ENCODE assay signal across 8 cellular contexts in the genomic region with DNA sequence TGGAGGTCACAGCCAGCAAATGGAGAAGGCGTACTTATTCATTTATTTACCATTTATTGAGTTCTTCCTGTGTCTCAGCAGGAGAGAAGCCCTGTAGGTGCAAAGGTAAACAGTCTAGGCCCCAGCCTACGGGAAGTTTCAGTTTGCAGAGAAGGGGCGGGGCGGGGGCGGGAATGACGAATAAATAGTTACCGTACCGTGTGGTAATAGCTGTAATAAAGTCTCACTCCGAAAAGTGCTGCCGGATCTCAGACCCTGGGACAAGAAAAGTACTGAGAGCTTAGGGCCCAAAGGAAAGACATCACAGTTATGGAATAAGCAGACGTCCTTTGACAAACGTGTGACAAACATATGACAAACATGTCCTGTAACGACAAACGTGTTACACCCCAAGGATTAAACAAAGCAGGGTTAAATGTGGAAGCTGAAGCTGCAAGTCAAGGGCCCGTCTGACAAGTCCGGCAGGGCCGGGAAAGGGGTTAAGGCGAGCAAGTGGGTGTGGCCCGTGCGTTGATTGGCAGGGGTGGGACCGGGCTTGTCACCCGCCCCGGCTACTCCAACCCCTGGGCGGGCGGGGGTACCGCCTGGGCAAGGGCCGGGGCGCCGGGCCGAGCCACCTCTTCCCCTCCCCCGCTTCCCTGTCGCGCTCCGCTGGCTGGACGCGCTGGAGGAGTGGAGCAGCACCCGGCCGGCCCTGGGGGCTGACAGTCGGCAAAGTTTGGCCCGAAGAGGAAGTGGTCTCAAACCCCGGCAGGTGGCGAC.
DNase-seq lines count a peak whose midpoint lies in the region; ATAC-seq and TF ChIP-seq lines count a peak whose summit lies in the region.

A gene with protein sequence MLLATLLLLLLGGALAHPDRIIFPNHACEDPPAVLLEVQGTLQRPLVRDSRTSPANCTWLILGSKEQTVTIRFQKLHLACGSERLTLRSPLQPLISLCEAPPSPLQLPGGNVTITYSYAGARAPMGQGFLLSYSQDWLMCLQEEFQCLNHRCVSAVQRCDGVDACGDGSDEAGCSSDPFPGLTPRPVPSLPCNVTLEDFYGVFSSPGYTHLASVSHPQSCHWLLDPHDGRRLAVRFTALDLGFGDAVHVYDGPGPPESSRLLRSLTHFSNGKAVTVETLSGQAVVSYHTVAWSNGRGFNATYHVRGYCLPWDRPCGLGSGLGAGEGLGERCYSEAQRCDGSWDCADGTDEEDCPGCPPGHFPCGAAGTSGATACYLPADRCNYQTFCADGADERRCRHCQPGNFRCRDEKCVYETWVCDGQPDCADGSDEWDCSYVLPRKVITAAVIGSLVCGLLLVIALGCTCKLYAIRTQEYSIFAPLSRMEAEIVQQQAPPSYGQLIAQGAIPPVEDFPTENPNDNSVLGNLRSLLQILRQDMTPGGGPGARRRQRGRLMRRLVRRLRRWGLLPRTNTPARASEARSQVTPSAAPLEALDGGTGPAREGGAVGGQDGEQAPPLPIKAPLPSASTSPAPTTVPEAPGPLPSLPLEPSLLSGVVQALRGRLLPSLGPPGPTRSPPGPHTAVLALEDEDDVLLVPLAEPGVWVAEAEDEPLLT (plus strand): TSS at position 541 of the 762 bp plus-strand sequence. CDS start 564 bp downstream, outside the sequence.

- no peaks in the 10 kb centered on the region for H3K27me3 ChIP-seq in layer of hippocampus (ENCODE audit: control insufficient read depth, insufficient read depth, low read length)

- in situ Hi-C loops in GM18951 (cut with MboI; ENCODE audit: low sequenced_read_pairs, unreplicated experiment), result loop anchor here (25.0 kb wide), 1 partner anchor 484 kb away; no protein-coding TSS in a partner anchor

- DNase-seq in AG09309 (ENCODE audit: low read depth), result no peak
- peak; percentile 38 to 78 for DNase-seq in NCI-H446 (lab: John Stamatoyannopoulos, UW)
- peak; percentile 66 for DNase-seq in activated CD4-positive, alpha-beta T cell treated with anti-CD3 and anti-CD28 coated beads for 1 hour
- peak; percentile 89 for DNase-seq in choroid plexus epithelial cell (ENCODE audit: low read depth)
- DNase-seq in stimulated activated CD4-positive, alpha-beta T cell treated with anti-CD3 and anti-CD28 coated beads, Interleukin-1b, Interleukin-23, amount 100 ng/mL, for 4 hours (ENCODE audit: low read depth in 2 of 2), result peak; percentile 70 to 74

- ATAC-seq in HG03159 (IDR thresholded peaks at IDR 0.05; ENCODE audit: unreplicated experiment), result peak; percentile 70

- H3K27ac ChIP-seq in layer of hippocampus (ENCODE audit: low read depth, low read length), result peak within 1 kb of the TSS; percentile 95

- no peak for TF ChIP-seq CTCF in AG09309 (IDR thresholded peaks at IDR 0.05; ENCODE audit: control insufficient read depth, insufficient read depth, low read depth, low read length, missing control alignments)
- no peak for TF ChIP-seq CTCF in choroid plexus epithelial cell (conservative IDR thresholded peaks at IDR 0.05; ENCODE audit: low read depth, low read length)

- TF ChIP-seq POLR2A in GM18951 (IDR thresholded peaks at IDR 0.05; ENCODE audit: extremely low read depth, insufficient read depth, insufficient read length), result peak; percentile 83

- H3K4me3 ChIP-seq in AG09309 (ENCODE audit: control insufficient read depth, low read depth, low read length) (peak within 1 kb of the TSS; percentile 81), choroid plexus epithelial cell (ENCODE audit: low read depth, low read length) (peak within 1 kb of the TSS; percentile 85)
